Comparison of ENCODE assay signal across 8 cellular contexts in the genomic region with DNA sequence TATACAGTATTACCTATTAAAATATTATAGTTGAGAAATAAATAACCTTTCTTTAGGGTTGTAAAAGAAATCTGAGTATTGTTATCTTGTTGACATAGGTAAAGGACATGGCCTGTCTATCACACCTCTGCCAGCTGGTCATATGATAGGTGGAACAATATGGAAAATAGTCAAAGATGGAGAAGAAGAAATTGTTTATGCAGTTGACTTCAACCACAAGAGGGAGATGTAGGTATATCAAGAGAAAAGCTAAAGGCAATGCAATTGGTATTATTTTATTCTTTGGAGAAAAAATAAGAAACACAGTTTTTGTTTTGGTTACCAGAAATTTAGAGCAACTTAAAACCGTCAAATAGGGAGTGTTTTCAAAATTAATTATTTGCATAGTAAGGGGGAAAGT. TPM values are rescaled to one million over a fixed set of nuclear protein-coding genes. Genes with fewer than 3 reads are reported as not detected.
DNase-seq lines count a peak whose midpoint lies in the region; ATAC-seq, FAIRE-seq and TF ChIP-seq lines count a peak whose summit lies in the region.

No MANE protein-coding gene starts in this region.

- peak; percentile 70 for FAIRE-seq in endometrium (lab: Jason Lieb, UNC)

- no peak overlapping the region for H3K27ac Mint-ChIP-seq in Calu3 (ENCODE audit: unreplicated experiment)

- H3K36me3 Mint-ChIP-seq in Calu3 (ENCODE audit: insufficient read depth, unreplicated experiment), result peaks cover 41% of the 10 kb centered on the region

- intact Hi-C loops in Calu3 (cut with micrococcal nuclease; ENCODE audit: unreplicated experiment), result loop anchor here (5.0 kb wide), 1 partner anchor 547 kb away; no protein-coding TSS in a partner anchor

- no peak overlapping the region for H3K4me3 Mint-ChIP-seq in Calu3 (ENCODE audit: low read depth, unreplicated experiment)

- no peaks in the 10 kb centered on the region for H3K9me3 Mint-ChIP-seq in Calu3 (ENCODE audit: low read depth, unreplicated experiment)

- TF ChIP-seq CTCF in omental fat pad (IDR thresholded peaks at IDR 0.05), result no peak
- no peak for TF ChIP-seq CTCF in Calu3 (IDR thresholded peaks at IDR 0.05; ENCODE audit: unreplicated experiment)

- DNase-seq in DMS79 treated with DMSO at 0.1 percent for 48 hours (lab: John Stamatoyannopoulos, UW) (peak; percentile 29), DMS79 (lab: John Stamatoyannopoulos, UW) (no peak), NCI-H2171 treated with DMSO at 0.1 percent for 48 hours (lab: John Stamatoyannopoulos, UW) (peak; percentile 76), retina (peak; percentile 6), omental fat pad (ENCODE audit: low spot score) (no peak), Calu3 (no peak)

- BruUV-seq in Calu3 (replicated peaks; lab: Mats Ljungman, UMichigan), result no TSS peak

- no peak for ATAC-seq in HG03378 (IDR thresholded peaks at IDR 0.05; ENCODE audit: unreplicated experiment)
- no peak for ATAC-seq in omental fat pad (ENCODE audit: low FRiP score)

- CTCF ChIA-PET in Calu3 (lab: Charles Lee), result interaction anchor here (0.6 to 1.4 kb wide), 3 partner anchors 29 to 1222 kb away, joined by 3 to 4 read pairs (median 3); partner anchors contain the start of gene ATXN3

- H3K4me1 Mint-ChIP-seq in Calu3 (ENCODE audit: low read depth, unreplicated experiment), result no peaks in the 10 kb centered on the region

- no peaks in the 10 kb centered on the region for H3K27me3 Mint-ChIP-seq in Calu3 (ENCODE audit: unreplicated experiment)

RNA-seq across cellular contexts. Expression of gene CPSF2, which starts 13.5 kb away (rescaled TPM):
- total RNA-seq in omental fat pad (10 to 100 TPM; 30.1 to 33.4 (median 30.3) TPM), Calu3 (2022) (70.3 and 76.7 TPM in 2 replicates)

RNA-seq across cellular contexts. Expression of gene NDUFB1, which starts 13.8 kb away (rescaled TPM):
- total RNA-seq in omental fat pad (100 to 1,000 TPM; 145 to 353 (median 290) TPM), Calu3 (2022) (101 and 122 TPM in 2 replicates)

RNA-seq across cellular contexts. Expression of gene ATXN3, which starts 28.9 kb away (rescaled TPM):
- total RNA-seq in omental fat pad, result 10 to 100 TPM; 23.4 to 37.9 (median 36.4) TPM
- 20.5 and 21.8 TPM in 2 replicates for total RNA-seq in Calu3 (2022)

Comparison
In these comparisons a context has a peak if more than half of its experiments do, and no peak if none do; other contexts are left out.
1. DNase-seq: peak in DMS79 treated with DMSO at 0.1 percent for 48 hours (single experiment), NCI-H2171 treated with DMSO at 0.1 percent for 48 hours (single experiment) and retina (single experiment); none in DMS79 (single experiment), omental fat pad (single experiment) and Calu3 (single experiment).